In genomic region chr6:144027927-144028587, GRCh38 we compare ENCODE assay signal across 17 cellular contexts. TPM values are rescaled to one million over a fixed set of nuclear protein-coding genes. Genes with fewer than 3 reads are reported as not detected.
DNase-seq lines count a peak whose midpoint lies in the region; ATAC-seq and TF ChIP-seq lines count a peak whose summit lies in the region.
"Had no signal": no experiment of that assay in that cellular context is flagged by ENCODE, and none has a peak within 500 bp of the region (broad histone marks: within the 10 kb centered on the region; RNA-seq: fewer than 3 reads in every experiment).

No MANE protein-coding gene starts in this region.

- intact Hi-C loops in spleen (cut with DNase I; ENCODE audit: low total_unique reads) (no loop called here), lower lobe of right lung (cut with DNase I) (no loop called here)

- H3K9me3 ChIP-seq in spleen (no peaks in the 10 kb centered on the region), lower lobe of right lung (no peaks in the 10 kb centered on the region)
- H3K9me3 ChIP-seq: SJSA1 had no signal

- TF ChIP-seq CTCF in spleen (IDR thresholded peaks at IDR 0.05 in 8 of 11, conservative IDR thresholded peaks at IDR 0.05 in 3 of 11) (no peak), lower lobe of right lung (IDR thresholded peaks at IDR 0.05) (no peak)

- H3K4me1 ChIP-seq in spleen (no peaks in the 10 kb centered on the region), lower lobe of right lung (no peaks in the 10 kb centered on the region)
- H3K4me1 ChIP-seq: SJSA1 had no signal

- TF ChIP-seq POLR2A in spleen (IDR thresholded peaks at IDR 0.05): no peak

- H3K36me3 ChIP-seq in spleen: no peaks in the 10 kb centered on the region
- no peaks in the 10 kb centered on the region for H3K36me3 ChIP-seq in lower lobe of right lung
- H3K36me3 ChIP-seq: SJSA1 had no signal

- DNase-seq in COR-L47 (lab: John Stamatoyannopoulos, UW) (peak; percentile 5), NCI-H1417 treated with DMSO at 0.1 percent for 48 hours (lab: John Stamatoyannopoulos, UW) (peak; percentile 59), kidney tubule cell (ENCODE audit: low spot score) (peak; percentile 11), C1 segment of cervical spinal cord (lab: John Stamatoyannopoulos, UW) (no peak), spleen (no peak), lower lobe of right lung (no peak)
- DNase-seq: DMS53, H9, NCI-H1092 treated with DMSO at 0.1 percent for 48 hours, NCI-H187 treated with DMSO at 0.1 percent for 48 hours, NCI-H524 had no signal

- no peak overlapping the region for H3K27ac ChIP-seq in spleen
- H3K27ac ChIP-seq in lower lobe of right lung: no peak overlapping the region
- H3K27ac ChIP-seq: C4-2B, KMS-11, SJSA1 had no signal

- H3K27me3 ChIP-seq in spleen (replicated peaks in 1 of 7): no peaks in the 10 kb centered on the region
- no peaks in the 10 kb centered on the region for H3K27me3 ChIP-seq in lower lobe of right lung (ENCODE audit: low read depth)

- ATAC-seq in GM21619 (IDR thresholded peaks at IDR 0.05; ENCODE audit: unreplicated experiment): peak; percentile 70
- no peak for ATAC-seq in GM21367 (IDR thresholded peaks at IDR 0.05; ENCODE audit: unreplicated experiment)
- ATAC-seq in lower lobe of right lung: no peak
- ATAC-seq: HepG2 had no signal

- H3K4me3 ChIP-seq in spleen (no peak overlapping the region), lower lobe of right lung (no peak overlapping the region)
- H3K4me3 ChIP-seq: SJSA1 had no signal

RNA-seq across cellular contexts. Expression of gene PLAGL1, which starts 20.0 kb away (rescaled TPM):
- total RNA-seq in spleen (10 to 100 TPM; 20.4 to 34.4 (median 27.9) TPM), lower lobe of right lung (44.7 TPM)
- 10 to 100 TPM in 1 of 3 donors, 1 to 10 TPM in 2; 7.1 to 12.2 (median 9.7) TPM for polyA plus RNA-seq in spleen

Comparison
In these comparisons a context has a peak if more than half of its experiments do, and no peak if none do; other contexts are left out.
1. DNase-seq: peak in COR-L47 (single experiment), NCI-H1417 treated with DMSO at 0.1 percent for 48 hours (single experiment) and kidney tubule cell (single experiment); none in C1 segment of cervical spinal cord (0 of 14), spleen (single experiment) and lower lobe of right lung (single experiment).